2 cellular contexts compared by ENCODE assay signal in genomic region chr1:202547215-202547614, GRCh38.
A peak's percentile ranks its signal among the peaks of the same experiment; 100 is the strongest.
TF ChIP-seq lines count a peak whose summit lies in the region.

No MANE protein-coding gene starts in this region.

TF ChIP-seq in liver, 16 proteins besides CTCF, POLR2A, EP300 and RAD21 (continued from another document):
- TF ChIP-seq EGR1 (IDR thresholded peaks at IDR 0.05; ENCODE audit: low read depth in 2 of 2) (no peak), RXRA (IDR thresholded peaks at IDR 0.05) (peak in 1 of 2 donors; percentile 13)

TF ChIP-seq in HepG2, 621 proteins besides CTCF, POLR2A, EP300 and RAD21:
- TF ChIP-seq ZNF710 (CRISPR knock-in tag; IDR thresholded peaks at IDR 0.05; ENCODE audit: borderline replicate concordance) (no peak), ZNF138 (CRISPR knock-in tag; IDR thresholded peaks at IDR 0.05; ENCODE audit: low read depth) (no peak)
